In the genomic region with DNA sequence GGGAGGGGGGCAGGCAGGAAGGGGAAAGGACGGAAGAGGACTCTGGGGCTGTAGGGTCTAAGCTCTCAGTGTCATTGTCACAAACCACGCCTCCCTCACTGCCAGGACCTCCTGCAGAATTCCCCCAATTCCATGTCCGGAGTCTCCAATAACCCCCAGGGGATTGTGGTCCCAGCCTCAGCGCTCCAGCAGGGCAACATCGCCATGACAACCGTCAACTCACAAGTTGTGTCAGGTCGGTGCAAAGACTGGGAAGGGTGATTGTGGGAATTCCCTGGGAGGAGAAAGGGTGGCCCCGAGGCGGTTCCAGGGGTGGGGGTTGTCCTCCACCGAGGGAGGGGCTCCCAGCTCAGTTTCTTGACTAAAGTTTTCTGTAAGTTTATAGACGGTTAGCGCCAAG, we compare ENCODE assay signal across 17 cellular contexts.
A peak's percentile ranks its signal among the peaks of the same experiment; 100 is the strongest.
DNase-seq lines count a peak whose midpoint lies in the region; ATAC-seq and TF ChIP-seq lines count a peak whose summit lies in the region.
"Had no signal": no experiment of that assay in that cellular context is flagged by ENCODE, and none has a peak within 500 bp of the region (broad histone marks: within the 10 kb centered on the region; RNA-seq: fewer than 3 reads in every experiment).

No MANE protein-coding gene starts in this region.

- TF ChIP-seq POLR2A in esophagus squamous epithelium (IDR thresholded peaks at IDR 0.05) = no peak

- CTCF ChIA-PET in mammary epithelial cell (lab: Charles Lee; ENCODE audit: low non-redundant PET) = interaction anchor here (0.8 kb wide), 1 partner anchor 19 kb away, joined by 3 read pairs; no protein-coding TSS in a partner anchor

- no peaks in the 10 kb centered on the region for H3K79me2 ChIP-seq in mammary epithelial cell (ENCODE audit: insufficient read depth, low read length)

- no peak for ATAC-seq in HG02885 (IDR thresholded peaks at IDR 0.05; ENCODE audit: poor library complexity, unreplicated experiment)
- ATAC-seq: natural killer cell had no signal

- no peaks in the 10 kb centered on the region for H3K27me3 ChIP-seq in mammary epithelial cell (ENCODE audit: insufficient read depth, low read length)
- peaks cover 0 to 22% (median 0%) of the 10 kb centered on the region in 4 donors for H3K27me3 ChIP-seq in esophagus squamous epithelium

- peak overlapping the region; percentile 24 for H2AFZ ChIP-seq in mammary epithelial cell (ENCODE audit: low read depth, low read length)

- H3K9ac ChIP-seq in mammary epithelial cell (ENCODE audit: insufficient read depth, low read length) = no peak overlapping the region

- H3K36me3 ChIP-seq in mammary epithelial cell (ENCODE audit: insufficient read depth, low read length) = no peaks in the 10 kb centered on the region
- no peaks in the 10 kb centered on the region for H3K36me3 ChIP-seq in esophagus squamous epithelium

- dilution Hi-C loops in mammary epithelial cell (cut with HindIII; ENCODE audit: low sequenced_read_pairs) = no loop called here

- peaks cover 42% of the 10 kb centered on the region for H3K4me1 ChIP-seq in mammary epithelial cell (ENCODE audit: insufficient read depth, low read length)
- H3K4me1 ChIP-seq in esophagus squamous epithelium = peaks cover 0 to 19% (median 3%) of the 10 kb centered on the region in 3 donors

- H3K4me2 ChIP-seq in mammary epithelial cell (ENCODE audit: insufficient read depth, low read depth, low read length) = no peak overlapping the region

- H3K27ac ChIP-seq in mammary epithelial cell (ENCODE audit: insufficient read depth, low read depth, low read length) = no peak overlapping the region
- H3K27ac ChIP-seq in esophagus squamous epithelium = no peak overlapping the region

- in situ Hi-C loops in mammary epithelial cell (cut with MboI; ENCODE audit: low sequenced_read_pairs in 2 of 2) = loop anchor here in 1 of 2 donors (25.0 kb wide), 2 partner anchors 248 to 448 kb away; a partner anchor contains a TSS

- 13% methylated on average over 9 of the region's 12 CpGs for WGBS in mammary epithelial cell (ENCODE audit: low coverage, missing lambda C conversion rate)
- 15 to 20% methylated on average over 7 to 9 of the region's 12 CpGs for WGBS in esophagus squamous epithelium, 2 donors

- intact Hi-C loops in mammary epithelial cell (cut with micrococcal nuclease) (no loop called here), esophagus squamous epithelium (cut with DNase I) (no loop called here)

- no TSS peak for BruUV-seq in mammary epithelial cell (replicated peaks; lab: Mats Ljungman, UMichigan)

- no peak for TF ChIP-seq CTCF in mammary epithelial cell (conservative IDR thresholded peaks at IDR 0.05 in 1 of 2, IDR thresholded peaks at IDR 0.05 in 1 of 2; ENCODE audit: extremely low read depth in 1 of 2, insufficient read depth in 1 of 2, low read depth in 1 of 2, low read length in 2 of 2)
- no peak for TF ChIP-seq CTCF in esophagus squamous epithelium (IDR thresholded peaks at IDR 0.05)

- H3K4me3 ChIP-seq in mammary epithelial cell (replicated peaks in 1 of 3; ENCODE audit: insufficient read depth in 1 of 3, low read depth in 2 of 3, low read length in 3 of 3) = no peak overlapping the region
- no peak overlapping the region for H3K4me3 ChIP-seq in esophagus squamous epithelium

- peak; percentile 20 for DNase-seq in EL
- peak; percentile 9 for DNase-seq in NCI-H1105 (lab: John Stamatoyannopoulos, UW)
- DNase-seq in mammary epithelial cell = peak; percentile 81
- DNase-seq in left kidney (ENCODE audit: low read depth, low spot score) = peak; percentile 73
- no peak for DNase-seq in ureter (ENCODE audit: low spot score)
- DNase-seq in esophagus squamous epithelium (lab: John Stamatoyannopoulos, UW) = no peak
- DNase-seq in activated gamma-delta T cell (lab: John Stamatoyannopoulos, UW) = no peak
- DNase-seq: activated CD4-positive, alpha-beta T cell treated with anti-CD3 and anti-CD28 coated beads, Interleukin-2, amount 10 ng/mL, durations not matched to agents 7 days and 5 days; activated naive CD8-positive, alpha-beta T cell treated with anti-CD3 and anti-CD28 coated beads, Interleukin-2, amount 10 ng/mL, durations not matched to agents 7 days and 5 days; activated T-cell treated with anti-CD3 and anti-CD28 coated beads for 4 hours; central memory CD4-positive, alpha-beta T cell; effector memory CD4-positive, alpha-beta T cell; GDM1; natural killer cell; NCI-H1694; NCI-H446 treated with DMSO at 0.1 percent for 48 hours had no signal

- H3K9me3 ChIP-seq in mammary epithelial cell (replicated peaks; ENCODE audit: insufficient read depth, low read length) (no peaks in the 10 kb centered on the region), esophagus squamous epithelium (no peaks in the 10 kb centered on the region)

- no peaks in the 10 kb centered on the region for H4K20me1 ChIP-seq in mammary epithelial cell (ENCODE audit: insufficient read depth, low read length)

Comparison
In these comparisons a context has a peak if more than half of its experiments do, and no peak if none do; other contexts are left out.
1. DNase-seq: peak in EL (single experiment), NCI-H1105 (single experiment), mammary epithelial cell (single experiment) and left kidney (single experiment); none in ureter (single experiment), esophagus squamous epithelium (single experiment) and activated gamma-delta T cell (single experiment).